2 cellular contexts compared by ENCODE assay signal in genomic region chr10:17175551-17175950, GRCh38.
A peak's percentile ranks its signal among the peaks of the same experiment; 100 is the strongest.
TF ChIP-seq lines count a peak whose summit lies in the region.

No MANE protein-coding gene starts in this region.

TF ChIP-seq in HEK293, 187 proteins besides CTCF, POLR2A, EP300 and RAD21:
- TF ChIP-seq PRDM10 (tag by site-specific recombination; IDR thresholded peaks at IDR 0.05) (peak; percentile 44; the same call in 1 of the 2 replicates), ZBTB10 (tag by site-specific recombination; IDR thresholded peaks at IDR 0.05) (no peak), PRDM1 (tag by site-specific recombination; IDR thresholded peaks at IDR 0.05) (peak; percentile 59; the same call in 1 of the 2 replicates)

TF ChIP-seq in K562, 482 proteins besides CTCF, POLR2A, EP300 and RAD21:
- TF ChIP-seq STAT6 (CRISPR knock-in tag; IDR thresholded peaks at IDR 0.05) (no peak), ZNF449 (CRISPR knock-in tag; IDR thresholded peaks at IDR 0.05) (no peak), GABPA (tag; conservative IDR thresholded peaks at IDR 0.05; ENCODE audit: low read depth) (peak; percentile 45), ZHX1 (conservative IDR thresholded peaks at IDR 0.05; ENCODE audit: low read length) (no peak), ILK (tag; IDR thresholded peaks at IDR 0.05; ENCODE audit: borderline replicate concordance, low read depth) (no peak), DMBX1 (CRISPR knock-in tag; IDR thresholded peaks at IDR 0.05; ENCODE audit: borderline replicate concordance) (no peak), JUND (IDR thresholded peaks at IDR 0.05; ENCODE audit: borderline replicate concordance, low read depth, low read length) (no peak), JUND (tag; IDR thresholded peaks at IDR 0.05; ENCODE audit: borderline replicate concordance, low read depth, low read length) (no peak), ZNF384 (IDR thresholded peaks at IDR 0.05; ENCODE audit: low read depth, low read length) (0 out of 2 replicates have a peak, but pooled peaks have one; percentile 19), TAL1 (IDR thresholded peaks at IDR 0.05) (no peak), AFF1 (IDR thresholded peaks at IDR 0.05; ENCODE audit: low read depth in 1 of 2, partially characterized antibody in 2 of 2) (no peak), IRF9 (tag; IDR thresholded peaks at IDR 0.05) (no peak), E2F1 (CRISPR knock-in tag; IDR thresholded peaks at IDR 0.05) (no peak), KDM2B (CRISPR knock-in tag; IDR thresholded peaks at IDR 0.05) (no peak), L3MBTL2 (IDR thresholded peaks at IDR 0.05) (peak; percentile 41; the same call in 1 of the 2 replicates), NR2C2 (CRISPR knock-in tag; IDR thresholded peaks at IDR 0.05) (no peak), NR2C2 (tag; IDR thresholded peaks at IDR 0.05) (peak; percentile 36; the same call in 1 of the 2 replicates), ZBTB40 (IDR thresholded peaks at IDR 0.05) (no peak), ZBTB40 (CRISPR knock-in tag; IDR thresholded peaks at IDR 0.05) (no peak), KLF13 (tag; IDR thresholded peaks at IDR 0.05; ENCODE audit: borderline replicate concordance, low read depth) (no peak), FOXK2 (conservative IDR thresholded peaks at IDR 0.05 in 1 of 2, IDR thresholded peaks at IDR 0.05 in 1 of 2; ENCODE audit: low read depth in 2 of 2) (no peak), POLR2G (IDR thresholded peaks at IDR 0.05; ENCODE audit: low read depth, low read length) (no peak), DIDO1 (tag; IDR thresholded peaks at IDR 0.05; ENCODE audit: low read depth) (no peak), ZBTB26 (CRISPR knock-in tag; IDR thresholded peaks at IDR 0.05) (no peak), KLF1 (tag; IDR thresholded peaks at IDR 0.05) (no peak), RBM14 (IDR thresholded peaks at IDR 0.05; ENCODE audit: borderline replicate concordance, insufficient read depth, low read depth, low read length) (no peak), CHCHD3 (CRISPR knock-in tag; IDR thresholded peaks at IDR 0.05) (no peak)
